ENCODE assay signal across 13 cellular contexts in the genomic region with DNA sequence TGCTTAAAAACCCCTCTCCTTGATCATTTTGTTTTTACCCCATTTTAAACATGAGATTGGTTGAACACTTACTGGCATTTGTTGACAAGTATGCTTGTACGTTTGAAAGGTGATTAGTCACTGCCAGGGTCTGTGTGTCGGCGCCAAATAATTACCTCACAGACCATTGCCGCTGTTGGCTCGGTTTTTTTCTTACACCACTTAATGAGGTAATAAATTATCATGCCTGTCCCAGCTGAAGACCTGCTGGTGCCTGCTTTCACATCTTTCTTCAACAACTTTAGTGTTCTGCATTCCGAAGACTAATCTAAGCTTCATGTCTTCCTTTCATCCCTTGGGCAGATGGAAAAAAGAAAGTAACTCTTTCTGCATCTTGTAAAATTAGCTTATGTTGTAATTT.
DNase-seq lines count a peak whose midpoint lies in the region; ATAC-seq, FAIRE-seq and TF ChIP-seq lines count a peak whose summit lies in the region.
"Had no signal": no experiment of that assay in that cellular context is flagged by ENCODE, and none has a peak within 500 bp of the region (broad histone marks: within the 10 kb centered on the region; RNA-seq: fewer than 3 reads in every experiment).

No MANE protein-coding gene starts in this region.

- no peaks in the 10 kb centered on the region for H3K4me1 ChIP-seq in foreskin keratinocyte
- H3K4me1 ChIP-seq: tibial artery had no signal

- no peak for FAIRE-seq in H54 (lab: Jason Lieb, UNC)

- CTCF ChIA-PET in RWPE1 (lab: Yijun Ruan, JAX): interaction anchor here (0.6 to 0.7 kb wide), 2 partner anchors 125 to 365 kb away, joined by 3 to 4 read pairs; no protein-coding TSS in a partner anchor

- peaks cover 19% of the 10 kb centered on the region for H3K4me1 Mint-ChIP-seq in type B pancreatic cell (ENCODE audit: unreplicated experiment)

- peak; percentile 37 for ATAC-seq in Right ventricle myocardium inferior
- peak; percentile 48 for ATAC-seq in foreskin keratinocyte

- peaks cover 51% of the 10 kb centered on the region for H3K36me3 Mint-ChIP-seq in type B pancreatic cell

- POLR2A ChIA-PET in RWPE1 (lab: Yijun Ruan, JAX; ENCODE audit: low non-redundant PET): no interaction called here

- H3K27me3 ChIP-seq in foreskin keratinocyte: no peaks in the 10 kb centered on the region
- H3K27me3 ChIP-seq: tibial artery had no signal

- peaks cover 2% of the 10 kb centered on the region for H3K27me3 Mint-ChIP-seq in type B pancreatic cell

- no peaks in the 10 kb centered on the region for H3K9me3 Mint-ChIP-seq in type B pancreatic cell

- H3K27ac Mint-ChIP-seq in type B pancreatic cell: no peak overlapping the region

- peak overlapping the region; percentile 27 for H3K4me3 Mint-ChIP-seq in type B pancreatic cell

- H3K27ac ChIP-seq in RWPE1 (peak overlapping the region; percentile 51; the same call in 1 of the 2 replicates), foreskin keratinocyte (no peak overlapping the region)
- H3K27ac ChIP-seq: tibial artery had no signal

- no peak for TF ChIP-seq POLR2A in H54 (IDR thresholded peaks at IDR 0.05; ENCODE audit: low read depth, low read length)

- DNase-seq in Right ventricle myocardium inferior (ENCODE audit: missing footprints): no peak
- DNase-seq in cardiac septum (ENCODE audit: low spot score): no peak
- no peak for DNase-seq in RWPE1 (ENCODE audit: low spot score)
- DNase-seq in foreskin keratinocyte: peak; percentile 21 to 34
- DNase-seq in type B pancreatic cell (ENCODE audit: extremely low spot score, unreplicated experiment): no peak
- DNase-seq in NCI-H510A (lab: John Stamatoyannopoulos, UW): no peak
- DNase-seq in H54 (ENCODE audit: insufficient read length, low spot score): no peak
- no peak for DNase-seq in central memory CD4-positive, alpha-beta T cell
- DNase-seq: activated CD4-positive, CD25-positive, alpha-beta regulatory T cell treated with anti-CD3 and anti-CD28 coated beads, Interleukin-2, amount 50 U/mL, for 72 hours; EL; mammary epithelial cell; SK-N-SH; tibial artery had no signal

- TF ChIP-seq CTCF in RWPE1 (conservative IDR thresholded peaks at IDR 0.05; ENCODE audit: low read depth) (no peak), foreskin keratinocyte (conservative IDR thresholded peaks at IDR 0.05) (no peak), type B pancreatic cell (conservative IDR thresholded peaks at IDR 0.05) (no peak)

- intact Hi-C loops in Right ventricle myocardium inferior (cut with DNase I): no loop called here
- intact Hi-C loops in cardiac septum (cut with DNase I): no loop called here

Comparison
In these comparisons a context has a peak if more than half of its experiments do, and no peak if none do; other contexts are left out.
1. DNase-seq: peak in foreskin keratinocyte (2 of 2); none in Right ventricle myocardium inferior (single experiment), cardiac septum (single experiment), RWPE1 (single experiment), type B pancreatic cell (single experiment), NCI-H510A (single experiment), H54 (single experiment) and central memory CD4-positive, alpha-beta T cell (single experiment).